Comparison of ENCODE assay signal across 8 cellular contexts in the genomic region with DNA sequence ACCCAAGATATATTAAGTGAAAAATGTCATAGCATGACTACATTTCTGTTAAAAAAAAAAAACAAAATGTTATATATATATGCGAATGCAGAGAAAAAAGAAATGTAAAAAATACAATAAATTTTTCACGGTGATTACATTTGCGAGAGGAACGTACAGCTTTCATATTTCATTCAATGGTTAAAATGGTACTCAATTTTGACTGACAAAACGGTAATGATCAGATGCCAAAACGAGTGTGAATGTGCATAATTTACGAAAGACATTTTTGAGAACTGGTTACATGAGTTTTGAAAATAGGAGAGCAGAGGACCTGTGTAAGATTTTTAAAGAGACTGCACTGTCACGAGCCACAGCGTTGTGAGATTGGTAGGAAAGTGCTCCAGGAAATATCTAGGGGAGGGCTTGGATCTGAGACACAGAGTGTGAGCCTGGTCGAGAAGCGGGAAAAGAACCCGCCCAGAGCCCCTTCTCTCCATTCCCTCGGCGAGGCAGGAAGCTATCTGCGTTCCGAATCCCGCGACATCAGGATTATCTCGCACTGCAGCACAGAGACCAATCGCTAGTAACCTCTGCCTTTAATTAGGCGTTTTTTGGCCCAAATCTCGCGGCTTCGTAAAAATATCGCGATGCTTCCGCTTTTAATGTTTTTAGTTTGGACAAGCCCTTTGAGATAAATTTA. TPM values are rescaled to one million over a fixed set of nuclear protein-coding genes. Genes with fewer than 3 reads are reported as not detected.
DNase-seq lines count a peak whose midpoint lies in the region; ATAC-seq and TF ChIP-seq lines count a peak whose summit lies in the region.

No MANE protein-coding gene starts in this region.

- no peaks in the 10 kb centered on the region for H3K36me3 ChIP-seq in adrenal gland (replicated peaks in 1 of 2)
- H3K36me3 ChIP-seq in heart left ventricle, result peaks cover 0 to 6% (median under 1%) of the 10 kb centered on the region in 9 donors
- no peaks in the 10 kb centered on the region for H3K36me3 ChIP-seq in trophoblast cell (ENCODE audit: control insufficient read depth in 1 of 2, insufficient read depth in 2 of 2, low read length in 2 of 2)
- H3K36me3 ChIP-seq in transverse colon, result no peaks in the 10 kb centered on the region

- ATAC-seq in HG02763 (IDR thresholded peaks at IDR 0.05; ENCODE audit: unreplicated experiment) (peak; percentile 64), heart left ventricle (peak; percentile 88 to 91 (median 90))

- H3K4me3 ChIP-seq in GM12875 (ENCODE audit: low read depth, low read length) (peak overlapping the region; percentile 49), adrenal gland (peak overlapping the region in 3 of 4 donors; percentile 42 to 79 (median 62)), heart left ventricle (peak overlapping the region; percentile 51 to 87 (median 73)), trophoblast cell (ENCODE audit: low read depth, low read length) (no peak overlapping the region), transverse colon (peak overlapping the region; percentile 47 to 78 (median 64))

- peak overlapping the region; percentile 76 to 99 (median 95) for H3K27ac ChIP-seq in adrenal gland
- peak overlapping the region; percentile 80 to 99 (median 96) for H3K27ac ChIP-seq in heart left ventricle
- peak overlapping the region; percentile 79 for H3K27ac ChIP-seq in trophoblast cell (ENCODE audit: low read depth, low read length)
- H3K27ac ChIP-seq in transverse colon, result peak overlapping the region; percentile 95 to 99 (median 97)

- peaks cover 3% of the 10 kb centered on the region for H3K79me2 ChIP-seq in trophoblast cell (ENCODE audit: control insufficient read depth, insufficient read depth, low read length, poor library complexity)

- H4K12ac ChIP-seq in trophoblast cell (ENCODE audit: low read depth, low read length), result peak overlapping the region; percentile 96

- H3K4me2 ChIP-seq in trophoblast cell (ENCODE audit: low read length), result peak overlapping the region; percentile 73

- no peak overlapping the region for H3K18ac ChIP-seq in trophoblast cell (ENCODE audit: low read length)

- in situ Hi-C loops in transverse colon (cut with MboI; ENCODE audit: low pct_ligation_motif_present in 1 of 4, low pct_unique_long_range_greater_than_20kb in 1 of 4, low sequenced_read_pairs in 3 of 4), result no loop called here

- peak overlapping the region; percentile 69 for H2BK5ac ChIP-seq in trophoblast cell (ENCODE audit: low read depth, low read length, poor library complexity)

- H3K4me1 ChIP-seq in adrenal gland (replicated peaks in 1 of 2) (peaks cover 8 to 9% of the 10 kb centered on the region in 2 donors), heart left ventricle (peaks cover 0 to 18% (median 7%) of the 10 kb centered on the region in 12 donors), trophoblast cell (ENCODE audit: control insufficient read depth in 1 of 2, insufficient read depth in 2 of 2, low read length in 2 of 2) (no peaks in the 10 kb centered on the region), transverse colon (peaks cover 0 to 20% (median 11%) of the 10 kb centered on the region in 4 donors)

- TF ChIP-seq CTCF in GM12875 (IDR thresholded peaks at IDR 0.05; ENCODE audit: borderline replicate concordance, insufficient read depth, low read depth, low read length) (no peak), adrenal gland (IDR thresholded peaks at IDR 0.05) (no peak), heart left ventricle (IDR thresholded peaks at IDR 0.05) (no peak), transverse colon (IDR thresholded peaks at IDR 0.05) (no peak)

- H3K9me3 ChIP-seq in adrenal gland (replicated peaks in 1 of 3), result no peaks in the 10 kb centered on the region
- no peaks in the 10 kb centered on the region for H3K9me3 ChIP-seq in heart left ventricle
- no peaks in the 10 kb centered on the region for H3K9me3 ChIP-seq in trophoblast cell (ENCODE audit: insufficient read depth, low read depth, low read length)
- no peaks in the 10 kb centered on the region for H3K9me3 ChIP-seq in transverse colon

- H3K27me3 ChIP-seq in adrenal gland (no peaks in the 10 kb centered on the region), heart left ventricle (no peaks in the 10 kb centered on the region), trophoblast cell (ENCODE audit: insufficient read depth, low read length) (no peaks in the 10 kb centered on the region), transverse colon (no peaks in the 10 kb centered on the region)

- H3K4ac ChIP-seq in trophoblast cell (ENCODE audit: low read depth, low read length), result no peak overlapping the region

- H3K23ac ChIP-seq in trophoblast cell (ENCODE audit: low read length), result no peak overlapping the region

- H2AK5ac ChIP-seq in trophoblast cell (ENCODE audit: low read length), result no peak overlapping the region

- H4K8ac ChIP-seq in trophoblast cell (ENCODE audit: low read depth, low read length), result peak overlapping the region; percentile 98

- TF ChIP-seq POLR2A in adrenal gland (IDR thresholded peaks at IDR 0.05), result peak; percentile 52 to 80
- peak in 1 of 2 donors; percentile 81 for TF ChIP-seq POLR2A in heart left ventricle (IDR thresholded peaks at IDR 0.05)
- peak; percentile 65 for TF ChIP-seq POLR2A in transverse colon (IDR thresholded peaks at IDR 0.05)

- H2BK120ac ChIP-seq in trophoblast cell (ENCODE audit: insufficient read depth, low read length, poor library complexity), result no peak overlapping the region

- DNase-seq in NCI-H1417 treated with DMSO at 0.1 percent for 48 hours (lab: John Stamatoyannopoulos, UW) (peak; percentile 55), SW 1271 (lab: John Stamatoyannopoulos, UW) (peak; percentile 91 to 96), adrenal gland (peak; percentile 92 to 99 (median 94)), heart left ventricle (peak; percentile 92 to 94 (median 92)), trophoblast cell (peak; percentile 98 to 100), transverse colon (peak; percentile 95)

- WGBS in adrenal gland, 4 donors, result 10 to 12% (median 11%) methylated on average over 27 of the region's 27 CpGs
- WGBS in heart left ventricle, 4 donors, result 10 to 11% (median 10%) methylated on average over 27 of the region's 27 CpGs
- WGBS in trophoblast cell (ENCODE audit: extremely low coverage, insufficient coverage, insufficient read length), result no CpG with 5 or more reads among the region's 27 CpGs
- 7 to 11% methylated on average over 22 to 27 of the region's 27 CpGs for WGBS in transverse colon (ENCODE audit: low coverage in 1 of 2), 2 donors

- peak overlapping the region; percentile 87 for H3K14ac ChIP-seq in trophoblast cell (ENCODE audit: low read length)

- no peak for TF ChIP-seq EP300 in transverse colon (IDR thresholded peaks at IDR 0.05; ENCODE audit: low read depth)

- no peak overlapping the region for H2BK12ac ChIP-seq in trophoblast cell (ENCODE audit: low read length)

- intact Hi-C loops in adrenal gland (cut with DNase I), result no loop called here
- intact Hi-C loops in heart left ventricle (cut with DNase I), result loop anchor here in 6 of 10 donors (1.0 to 10.0 kb wide), 5 partner anchors 14 to 90 kb away; no protein-coding TSS in a partner anchor
- intact Hi-C loops in transverse colon (cut with DNase I; ENCODE audit: low total_unique reads), result no loop called here

- peak overlapping the region; percentile 62 for H4K91ac ChIP-seq in trophoblast cell (ENCODE audit: low read depth, low read length)

- H2AFZ ChIP-seq in trophoblast cell (ENCODE audit: insufficient read depth, low read length, poor library complexity), result peak overlapping the region; percentile 71

- H3K79me1 ChIP-seq in trophoblast cell (ENCODE audit: low read length), result peaks cover 12% of the 10 kb centered on the region

- H3K9ac ChIP-seq in trophoblast cell (ENCODE audit: low read length), result peak overlapping the region; percentile 77

RNA-seq across cellular contexts. Expression of gene TRIM27, which starts 28.5 kb away (rescaled TPM):
- 10 to 100 TPM; 38.3 to 67.4 (median 48.2) TPM for total RNA-seq in adrenal gland
- 10 to 100 TPM; 40.4 to 54.6 (median 53.8) TPM for polyA plus RNA-seq in adrenal gland
- 10 to 100 TPM; 14.7 to 37.7 (median 19.8) TPM for total RNA-seq in heart left ventricle
- polyA plus RNA-seq in heart left ventricle, result 10 to 100 TPM; 15.1 to 33.5 TPM
- polyA plus RNA-seq in trophoblast cell (2013), result 53.3 and 54.2 TPM in 2 replicates
- total RNA-seq in transverse colon, result 100 to 1,000 TPM in 1 of 4 donors, 10 to 100 TPM in 3; 27.3 to 237 (median 48.9) TPM

Comparison
In these comparisons a context has a peak if more than half of its experiments do, and no peak if none do; other contexts are left out.
1. intact Hi-C loops: an anchor here in heart left ventricle (1.0 to 10.0 kb wide); none called in adrenal gland and transverse colon.